8 cellular contexts compared by ENCODE assay signal in genomic region chr1:55214214-55214902, GRCh38. TPM values are rescaled to one million over a fixed set of nuclear protein-coding genes. Genes with fewer than 3 reads are reported as not detected.
A peak's percentile ranks its signal among the peaks of the same experiment; 100 is the strongest.
DNase-seq lines count a peak whose midpoint lies in the region; ATAC-seq and TF ChIP-seq lines count a peak whose summit lies in the region.

No MANE protein-coding gene starts in this region.

- H3K27ac Mint-ChIP-seq in H9: peak overlapping the region; percentile 14 to 96 (median 96); a peak in 6 of 7 replicates
- peak overlapping the region; percentile 88 to 94 for H3K27ac Mint-ChIP-seq in stimulated activated naive CD8-positive, alpha-beta T cell treated with anti-CD3 and anti-CD28 coated beads, Interleukin-15, amount 100 ng/mL, for 72 hours

- peak overlapping the region; percentile 82 for H3K4me2 ChIP-seq in H9 (ENCODE audit: insufficient read depth, insufficient read length, low read length)

- H2AFZ ChIP-seq in H9 (ENCODE audit: low read length): no peak overlapping the region

- H3K4me3 Mint-ChIP-seq in H9: peak overlapping the region; percentile 81 to 92
- H3K4me3 Mint-ChIP-seq in stimulated activated naive CD8-positive, alpha-beta T cell treated with anti-CD3 and anti-CD28 coated beads, Interleukin-15, amount 100 ng/mL, for 72 hours: peak overlapping the region; percentile 89 to 91

- H3K9me3 ChIP-seq in H9 (ENCODE audit: control insufficient read depth, low read depth, low read length) (no peaks in the 10 kb centered on the region), endocrine pancreas (ENCODE audit: control insufficient read depth, low read length) (no peaks in the 10 kb centered on the region)

- peaks cover 15% of the 10 kb centered on the region for H3K23me2 ChIP-seq in H9 (ENCODE audit: insufficient read length, low read depth, low read length, poor library complexity, severe bottlenecking)

- H4K20me1 ChIP-seq in H9 (ENCODE audit: control insufficient read depth, insufficient read depth, insufficient read length): no peaks in the 10 kb centered on the region

- CTCF ChIA-PET in GM10248 (lab: Yijun Ruan, JAX): no interaction called here

- WGBS in H9 (ENCODE audit: extremely low coverage, insufficient read length, low lambda C conversion rate): no CpG with 5 or more reads among the region's 40 CpGs

- H2BK5ac ChIP-seq in H9 (ENCODE audit: insufficient read length, low read length): no peak overlapping the region

- TF ChIP-seq CTCF in GM10248 (IDR thresholded peaks at IDR 0.05; ENCODE audit: control extremely low read depth, extremely low read depth, low read depth, missing control alignments) (no peak), H9 (conservative IDR thresholded peaks at IDR 0.05) (no peak)

- peaks cover 6% of the 10 kb centered on the region for H3K27me3 Mint-ChIP-seq in H9 (ENCODE audit: low read depth)
- H3K27me3 Mint-ChIP-seq in stimulated activated naive CD8-positive, alpha-beta T cell treated with anti-CD3 and anti-CD28 coated beads, Interleukin-15, amount 100 ng/mL, for 72 hours: no peaks in the 10 kb centered on the region

- H3K56ac ChIP-seq in H9 (ENCODE audit: insufficient read length, low read depth, low read length): no peak overlapping the region

- H2BK120ac ChIP-seq in H9 (ENCODE audit: low read depth, low read length, poor library complexity, severe bottlenecking): no peak overlapping the region

- peaks cover 6% of the 10 kb centered on the region; the same call in 1 of the 2 replicates for H3K79me2 ChIP-seq in H9 (ENCODE audit: insufficient read depth, low read length)

- peaks cover 55 to 59% of the 10 kb centered on the region in 2 experiments for H3K4me1 Mint-ChIP-seq in H9
- H3K4me1 Mint-ChIP-seq in stimulated activated naive CD8-positive, alpha-beta T cell treated with anti-CD3 and anti-CD28 coated beads, Interleukin-15, amount 100 ng/mL, for 72 hours: peaks cover 77% of the 10 kb centered on the region

- no peak overlapping the region for H4K5ac ChIP-seq in H9 (ENCODE audit: insufficient read length, low read depth, low read length)

- peak overlapping the region; percentile 92 for H3K4me3 ChIP-seq in endocrine pancreas (ENCODE audit: control insufficient read depth, insufficient read depth, low read length)

- H3K27me3 ChIP-seq in H9 (ENCODE audit: insufficient read depth, low read length) (no peaks in the 10 kb centered on the region), endocrine pancreas (ENCODE audit: control insufficient read depth, insufficient read depth, low read length) (no peaks in the 10 kb centered on the region)

- POLR2A ChIA-PET in GM10248 (lab: Yijun Ruan, JAX): no interaction called here

- DNase-seq in GM10248 (ENCODE audit: extremely low spot score): peak; percentile 55
- DNase-seq in H9: peak; percentile 64
- peak; percentile 46 for DNase-seq in M059J (ENCODE audit: low read depth)
- DNase-seq in activated CD4-positive, alpha-beta T cell treated with anti-CD3 and anti-CD28 coated beads, Interleukin-2, amount 50 U/mL, for 1 hour: peak; percentile 18
- DNase-seq in midbrain (lab: John Stamatoyannopoulos, UW): peak; percentile 53
- DNase-seq in stimulated activated naive CD8-positive, alpha-beta T cell treated with anti-CD3 and anti-CD28 coated beads, Interleukin-15, amount 100 ng/mL, for 72 hours: peak; percentile 32 to 41

- H3K36me3 Mint-ChIP-seq in H9 (ENCODE audit: insufficient read depth in 1 of 3, low read depth in 3 of 3): peaks cover 0 to 3% (median 0%) of the 10 kb centered on the region in 3 experiments; a peak in 1 of 7 replicates

- no peak overlapping the region for H2BK20ac ChIP-seq in H9 (ENCODE audit: low read depth, low read length, poor library complexity, severe bottlenecking)

- H3K23ac ChIP-seq in H9 (ENCODE audit: insufficient read length, low read depth, low read length): no peak overlapping the region

- H3K9ac ChIP-seq in H9 (ENCODE audit: extremely low read depth, insufficient read length, low read length) (peak overlapping the region; percentile 21), endocrine pancreas (ENCODE audit: control insufficient read depth, insufficient read depth, low read length) (peak overlapping the region; percentile 95)

- H2AK5ac ChIP-seq in H9 (ENCODE audit: insufficient read length, low read length): no peak overlapping the region

- H3K9me3 Mint-ChIP-seq in H9: no peaks in the 10 kb centered on the region; a peak in 2 of 5 replicates
- no peaks in the 10 kb centered on the region for H3K9me3 Mint-ChIP-seq in stimulated activated naive CD8-positive, alpha-beta T cell treated with anti-CD3 and anti-CD28 coated beads, Interleukin-15, amount 100 ng/mL, for 72 hours

- no peaks in the 10 kb centered on the region for H3K36me3 ChIP-seq in endocrine pancreas (ENCODE audit: control insufficient read depth, insufficient read depth, low read length)

- ATAC-seq in stimulated activated naive CD8-positive, alpha-beta T cell treated with anti-CD3 and anti-CD28 coated beads, Interleukin-15, amount 100 ng/mL, for 72 hours: peak; percentile 33
- ATAC-seq in GM18861 (IDR thresholded peaks at IDR 0.05; ENCODE audit: unreplicated experiment): no peak

- H4K8ac ChIP-seq in H9 (replicated peaks; ENCODE audit: insufficient read length, low read depth, low read length): no peak overlapping the region

- peak overlapping the region; percentile 0 for H3K18ac ChIP-seq in H9 (ENCODE audit: insufficient read length, low read depth, low read length)

- no peak overlapping the region for H3T11ph ChIP-seq in H9 (ENCODE audit: low read length)

- peaks cover 6% of the 10 kb centered on the region for H3K79me1 ChIP-seq in H9 (ENCODE audit: insufficient read depth, low read depth, low read length, poor library complexity, severe bottlenecking)

- H3K27ac ChIP-seq in H9 (ENCODE audit: insufficient read length, low read depth, low read length): peak overlapping the region; percentile 9

- no peak overlapping the region for H2BK12ac ChIP-seq in H9 (ENCODE audit: insufficient read length, low read depth, low read length)

- no peak overlapping the region for H3K4ac ChIP-seq in H9 (ENCODE audit: low read depth, low read length)

- no peak overlapping the region for H4K91ac ChIP-seq in H9 (ENCODE audit: insufficient read length, low read depth, low read length)

- 0 out of 2 replicates have a peak overlapping the region, but pooled peaks have one; percentile 16 for H3K14ac ChIP-seq in H9 (ENCODE audit: insufficient read depth, low read length)

- H3K4me1 ChIP-seq in H9 (ENCODE audit: insufficient read depth, low read length): no peaks in the 10 kb centered on the region
- peaks cover 43% of the 10 kb centered on the region for H3K4me1 ChIP-seq in endocrine pancreas (ENCODE audit: control insufficient read depth, insufficient read depth, low read length)

- H2BK15ac ChIP-seq in H9 (ENCODE audit: low read depth, low read length): no peak overlapping the region

RNA-seq across cellular contexts. Expression of gene USP24, which starts 0.8 kb away (rescaled TPM):
- 30.8 and 35.3 TPM in 2 replicates for total RNA-seq in H9 (2021)
- total RNA-seq in M059J (2014; rRNA removed; shearing (Covaris generic)): 17.1 and 22.8 TPM in 2 replicates
